In the genomic region with DNA sequence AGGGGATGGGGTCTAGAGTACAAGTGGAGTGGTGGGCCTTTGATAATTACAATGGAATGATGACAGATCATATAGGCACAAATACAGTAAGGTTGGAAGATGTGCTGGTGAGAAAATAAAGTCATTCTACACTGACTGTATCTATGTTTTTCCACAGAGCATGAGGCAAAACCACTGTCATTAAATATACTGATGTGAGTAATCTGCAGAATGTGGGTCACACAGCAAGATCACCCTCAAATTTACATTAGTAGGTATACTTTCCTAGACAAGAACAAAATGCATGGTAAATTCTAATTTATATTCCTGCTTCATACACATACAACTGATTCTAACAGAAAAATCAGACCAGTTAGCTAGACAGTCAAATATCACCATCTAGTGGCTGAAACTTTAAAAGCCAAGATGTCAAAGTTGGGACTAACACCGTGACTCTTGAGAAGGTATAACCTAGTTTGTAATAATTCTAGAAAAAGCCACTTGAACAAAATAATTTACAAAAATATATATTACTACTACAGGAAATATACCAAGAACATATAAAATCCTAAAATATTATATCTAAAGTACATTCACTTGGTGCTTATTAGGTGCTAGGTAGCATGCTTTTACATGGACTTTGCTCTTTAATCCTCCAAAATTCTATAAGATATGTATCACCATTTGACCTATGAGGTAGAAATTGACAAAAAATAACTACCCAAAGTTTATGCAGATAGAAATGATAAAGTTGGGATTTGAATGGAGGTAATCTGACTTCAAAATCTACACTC, we compare ENCODE assay signal across 8 cellular contexts. TPM values are rescaled to one million over a fixed set of nuclear protein-coding genes. Genes with fewer than 3 reads are reported as not detected.
DNase-seq lines count a peak whose midpoint lies in the region; ATAC-seq and TF ChIP-seq lines count a peak whose summit lies in the region.

No MANE protein-coding gene starts in this region.

- H3K36me3 Mint-ChIP-seq in CD4-positive, alpha-beta T cell (ENCODE audit: low read depth), result peaks cover 51% of the 10 kb centered on the region
- peaks cover 28% of the 10 kb centered on the region for H3K36me3 Mint-ChIP-seq in memory B cell

- H3K4me3 ChIP-seq in OCI-LY7 (ENCODE audit: low read depth, low read length, poor library complexity, severe bottlenecking) (no peak overlapping the region), colonic mucosa (no peak overlapping the region)

- H3K79me2 ChIP-seq in OCI-LY7 (ENCODE audit: insufficient read depth, low read depth, low read length), result no peaks in the 10 kb centered on the region

- H3K9me3 Mint-ChIP-seq in CD4-positive, alpha-beta T cell, result no peaks in the 10 kb centered on the region
- peaks cover 6% of the 10 kb centered on the region for H3K9me3 Mint-ChIP-seq in memory B cell

- DNase-seq in CD4-positive, alpha-beta T cell, result no peak
- DNase-seq in OCI-LY7 (ENCODE audit: low spot score) (peak; percentile 56), colonic mucosa (no peak), memory B cell (ENCODE audit: low spot score in 2 of 2) (peak in 1 of 2 donors; percentile 38), T-helper 9 cell (no peak), cortex of kidney (lab: John Stamatoyannopoulos, UW) (no peak)

- no peak overlapping the region for H3K27ac ChIP-seq in CD4-positive, alpha-beta T cell (ENCODE audit: low read depth, low read length)
- no peak overlapping the region for H3K27ac ChIP-seq in OCI-LY7 (ENCODE audit: low read depth, low read length, poor library complexity, severe bottlenecking)
- no peak overlapping the region for H3K27ac ChIP-seq in colonic mucosa

- intact Hi-C loops in CD4-positive, alpha-beta T cell (cut with DNase I, micrococcal nuclease), result loop anchor here (1.0 to 5.0 kb wide), 10 partner anchors 47 to 1157 kb away; no protein-coding TSS in a partner anchor
- intact Hi-C loops in OCI-LY7 (cut with micrococcal nuclease; ENCODE audit: unreplicated experiment) (loop anchor here (5.0 kb wide), 1 partner anchor 49 kb away; no protein-coding TSS in a partner anchor), colonic mucosa (cut with DNase I) (loop anchor here (5.0 to 10.0 kb wide), 3 partner anchors 784 to 1161 kb away; no protein-coding TSS in a partner anchor)

- no peak overlapping the region for H3K27ac Mint-ChIP-seq in CD4-positive, alpha-beta T cell
- no peak overlapping the region for H3K27ac Mint-ChIP-seq in memory B cell

- no peak overlapping the region for H3K4me2 ChIP-seq in OCI-LY7 (ENCODE audit: low read length)

- no peaks in the 10 kb centered on the region for H3K9me2 ChIP-seq in OCI-LY7 (ENCODE audit: insufficient read depth, low read length)

- H3K27me3 Mint-ChIP-seq in CD4-positive, alpha-beta T cell, result no peaks in the 10 kb centered on the region
- H3K27me3 Mint-ChIP-seq in memory B cell, result no peaks in the 10 kb centered on the region

- ATAC-seq in CD4-positive, alpha-beta T cell (ENCODE audit: poor library complexity), result peak; percentile 72
- ATAC-seq in GM18868 (IDR thresholded peaks at IDR 0.05; ENCODE audit: unreplicated experiment) (peak; percentile 81), HG03565 (IDR thresholded peaks at IDR 0.05; ENCODE audit: unreplicated experiment) (peak; percentile 75), memory B cell (ENCODE audit: low read depth) (peak; percentile 63)

- H3K27me3 ChIP-seq in CD4-positive, alpha-beta T cell (ENCODE audit: control insufficient read depth, insufficient read depth, low read length), result no peaks in the 10 kb centered on the region
- no peaks in the 10 kb centered on the region for H3K27me3 ChIP-seq in colonic mucosa

- POLR2A ChIA-PET in CD4-positive, alpha-beta T cell (lab: Charles Lee), result no interaction called here
- POLR2A ChIA-PET in OCI-LY7 (lab: Charles Lee), result no interaction called here

- CTCF ChIA-PET in CD4-positive, alpha-beta T cell (lab: Charles Lee), result interaction anchor here (1.0 to 1.5 kb wide), 2 partner anchors 788 to 1020 kb away, joined by 3 read pairs; no protein-coding TSS in a partner anchor
- CTCF ChIA-PET in OCI-LY7 (lab: Charles Lee; ENCODE audit: unreplicated experiment), result no interaction called here

- TF ChIP-seq CTCF in CD4-positive, alpha-beta T cell (IDR thresholded peaks at IDR 0.05), result peak; percentile 80
- peak; percentile 92 for TF ChIP-seq CTCF in OCI-LY7 (conservative IDR thresholded peaks at IDR 0.05; ENCODE audit: low read length)
- TF ChIP-seq CTCF in colonic mucosa (IDR thresholded peaks at IDR 0.05), result peak; percentile 70

- H2AFZ ChIP-seq in OCI-LY7 (ENCODE audit: low read length), result no peak overlapping the region

- peaks cover 28% of the 10 kb centered on the region for H3K36me3 ChIP-seq in OCI-LY7 (ENCODE audit: insufficient read depth, low read length)
- H3K36me3 ChIP-seq in colonic mucosa, result no peaks in the 10 kb centered on the region

- H3K4me1 Mint-ChIP-seq in CD4-positive, alpha-beta T cell (ENCODE audit: low read depth), result peaks cover 38% of the 10 kb centered on the region
- H3K4me1 Mint-ChIP-seq in memory B cell, result peaks cover 23% of the 10 kb centered on the region

- H4K20me1 ChIP-seq in OCI-LY7 (ENCODE audit: insufficient read depth, low read length), result peaks cover 4% of the 10 kb centered on the region; the same call in 1 of the 2 replicates

- H3K9ac ChIP-seq in colonic mucosa (ENCODE audit: low read depth in 2 of 2, low read length in 2 of 2), result peak overlapping the region in 1 of 2 donors; percentile 44

- H3K4me1 ChIP-seq in OCI-LY7 (ENCODE audit: insufficient read depth, low read length, poor library complexity, severe bottlenecking) (no peaks in the 10 kb centered on the region), colonic mucosa (peaks cover 11% of the 10 kb centered on the region)

- H3K9me3 ChIP-seq in CD4-positive, alpha-beta T cell (ENCODE audit: control insufficient read depth, low read length), result peaks cover 6% of the 10 kb centered on the region
- no peaks in the 10 kb centered on the region for H3K9me3 ChIP-seq in OCI-LY7 (ENCODE audit: low read length)
- no peaks in the 10 kb centered on the region for H3K9me3 ChIP-seq in colonic mucosa

- BruUV-seq in OCI-LY7 (replicated peaks; lab: Mats Ljungman, UMichigan), result no TSS peak

- no peak overlapping the region for H3K4me3 Mint-ChIP-seq in CD4-positive, alpha-beta T cell
- H3K4me3 Mint-ChIP-seq in memory B cell, result no peak overlapping the region

RNA-seq across cellular contexts. Expression of a gene that starts 19.5 kb away (rescaled TPM):
- 10 to 100 TPM in 1 of 2 experiments, 1 to 10 TPM in 1; 8.7 to 12.0 TPM for total RNA-seq in CD4-positive, alpha-beta T cell
- total RNA-seq in OCI-LY7 (2014; rRNA removed; shearing (Covaris generic)), result 15.9 and 22.9 TPM in 2 replicates
- total RNA-seq in OCI-LY7 (2022), result 18.7 and 20.5 TPM in 2 replicates
- 10 to 100 TPM; 10.6 to 19.8 TPM for total RNA-seq in colonic mucosa

RNA-seq across cellular contexts. Expression of a gene that starts 56.6 kb away (rescaled TPM):
- total RNA-seq in CD4-positive, alpha-beta T cell, result 100 to 1,000 TPM; 352 to 356 TPM
- total RNA-seq in OCI-LY7 (2014; rRNA removed; shearing (Covaris generic)), result 1.4 and 2.0 TPM in 2 replicates
- total RNA-seq in OCI-LY7 (2022) (0.49 TPM in 1 of 2 replicates, not detected in the other), colonic mucosa (10 to 100 TPM; 28.1 to 53.4 TPM)

Comparison
In these comparisons a context has a peak if more than half of its experiments do, and no peak if none do; other contexts are left out.
1. RNA of a gene that starts 56.6 kb away (total RNA-seq): 352 to 356 TPM in CD4-positive, alpha-beta T cell and 28.1 to 53.4 TPM in colonic mucosa; 0.49 to 2.0 TPM in OCI-LY7; every median in the first group is over 4 times any median in the second.
2. Peak in every context shown above with its lines, with median percentiles within 50 percentile points of each other: ATAC-seq and CTCF ChIP-seq.